Comparison of ENCODE assay signal across 9 cellular contexts in the genomic region with DNA sequence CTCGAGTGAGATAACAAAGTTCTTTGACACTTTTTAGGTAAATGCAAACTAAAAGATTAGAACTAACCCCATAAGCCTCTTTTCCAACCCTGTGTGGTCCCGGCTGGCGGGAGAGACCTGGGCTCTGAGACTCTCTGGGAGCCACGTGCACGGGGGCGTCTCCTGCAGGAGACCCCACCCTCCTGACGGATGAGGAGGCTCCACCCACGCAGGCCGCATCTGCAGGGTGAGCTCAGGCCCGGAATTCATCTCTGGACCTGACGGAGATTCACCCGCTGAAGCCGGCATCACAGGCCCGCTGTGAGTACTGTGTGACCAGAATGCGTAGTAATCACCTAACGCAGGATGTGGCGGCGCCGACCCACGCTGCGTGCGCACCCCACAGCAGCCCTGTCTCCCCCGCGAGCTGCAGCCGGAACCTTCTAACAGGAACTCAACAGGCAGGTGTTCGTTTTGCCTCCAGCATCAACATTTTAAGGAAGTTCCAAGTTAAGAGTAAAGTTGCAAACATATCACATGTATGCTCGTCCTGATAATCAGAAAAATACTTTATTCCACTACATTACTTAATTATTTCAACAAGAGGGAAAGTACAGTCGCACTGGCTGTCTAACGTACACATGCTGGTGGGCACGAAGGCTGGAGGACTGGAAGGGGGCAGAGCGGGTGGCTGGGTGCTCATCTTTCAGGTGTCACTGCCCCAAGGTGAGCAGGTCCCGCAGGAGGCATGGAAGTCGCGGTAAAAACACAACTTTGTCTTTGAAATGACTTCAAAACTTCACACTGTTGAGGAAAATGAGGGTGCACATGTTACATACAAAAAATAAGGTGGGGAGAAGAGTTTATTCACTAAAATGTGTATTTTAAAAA. TPM values are rescaled to one million over a fixed set of nuclear protein-coding genes. Genes with fewer than 3 reads are reported as not detected.
DNase-seq lines count a peak whose midpoint lies in the region; ATAC-seq and TF ChIP-seq lines count a peak whose summit lies in the region.
"Had no signal": no experiment of that assay in that cellular context is flagged by ENCODE, and none has a peak within 500 bp of the region (broad histone marks: within the 10 kb centered on the region; RNA-seq: fewer than 3 reads in every experiment).

No MANE protein-coding gene starts in this region.

- no peak overlapping the region for H3K27ac ChIP-seq in Karpas-422 (ENCODE audit: low read length)
- H3K27ac ChIP-seq in foreskin keratinocyte = no peak overlapping the region
- H3K27ac ChIP-seq: epithelial cell of prostate had no signal

- no peaks in the 10 kb centered on the region for H3K27me3 ChIP-seq in Karpas-422 (ENCODE audit: low read length)
- peaks cover 73% of the 10 kb centered on the region for H3K27me3 ChIP-seq in foreskin keratinocyte

- no peaks in the 10 kb centered on the region for H3K79me2 ChIP-seq in Karpas-422 (ENCODE audit: low read length)

- H3K4me3 ChIP-seq in Karpas-422 (ENCODE audit: low read length) = peak overlapping the region; percentile 50

- peak overlapping the region; percentile 62 for H2AFZ ChIP-seq in Karpas-422 (ENCODE audit: low read length)

- H4K20me1 ChIP-seq in Karpas-422 (ENCODE audit: insufficient read depth, low read depth, low read length) = no peaks in the 10 kb centered on the region

- peak; percentile 54 for DNase-seq in GM10266 (ENCODE audit: extremely low spot score)
- DNase-seq in Karpas-422 = peak; percentile 78
- DNase-seq in activated CD8-positive, alpha-beta memory T cell treated with anti-CD3 and anti-CD28 coated beads, Interleukin-2, amount 50 U/mL, for 1 hour (ENCODE audit: extremely low read depth) = peak; percentile 60
- DNase-seq in foreskin keratinocyte = no peak
- peak; percentile 60 to 63 for DNase-seq in stimulated activated CD4-positive, alpha-beta T cell treated with anti-CD3 and anti-CD28 coated beads, Interleukin-2, amount 100 ng/mL, for 48 hours
- DNase-seq in hippocampal formation (lab: John Stamatoyannopoulos, UW) = no peak
- DNase-seq in NCI-H774 (lab: John Stamatoyannopoulos, UW) = no peak
- no peak for DNase-seq in pons (ENCODE audit: low spot score)

- ATAC-seq in foreskin keratinocyte = peak; percentile 59

- H3K9ac ChIP-seq in Karpas-422 (ENCODE audit: low read length) = peak overlapping the region; percentile 50

- H3K9me2 ChIP-seq in Karpas-422 (replicated peaks; ENCODE audit: insufficient read depth, low read length) = no peaks in the 10 kb centered on the region

- no peak for TF ChIP-seq CTCF in GM10266 (IDR thresholded peaks at IDR 0.05; ENCODE audit: control insufficient read depth, insufficient read depth, low read depth, missing control alignments)
- no peak for TF ChIP-seq CTCF in foreskin keratinocyte (conservative IDR thresholded peaks at IDR 0.05)

- H3K36me3 ChIP-seq in Karpas-422 (ENCODE audit: insufficient read depth, low read length) = no peaks in the 10 kb centered on the region

- no peaks in the 10 kb centered on the region for H3K9me3 ChIP-seq in Karpas-422 (ENCODE audit: low read length)

- peaks cover 11% of the 10 kb centered on the region for H3K4me1 ChIP-seq in Karpas-422 (ENCODE audit: low read length)
- H3K4me1 ChIP-seq in foreskin keratinocyte = no peaks in the 10 kb centered on the region

- peak overlapping the region; percentile 56 for H3K4me2 ChIP-seq in Karpas-422 (ENCODE audit: low read depth, low read length, poor library complexity, severe bottlenecking)

RNA-seq across cellular contexts. Expression of a gene that starts 44.5 kb away (rescaled TPM):
- total RNA-seq in Karpas-422 (2014; rRNA removed; shearing (Covaris generic); ENCODE audit: low replicate concordance) = 0.76 TPM in 1 of 2 replicates, not detected in the other
- total RNA-seq in foreskin keratinocyte = 6.0 and 6.6 TPM in 2 replicates
- 5.0 and 5.5 TPM in 2 replicates for polyA plus RNA-seq in foreskin keratinocyte

RNA-seq across cellular contexts. Expression of a gene that starts 57.4 kb away (rescaled TPM):
- total RNA-seq in Karpas-422 (2014; rRNA removed; shearing (Covaris generic); ENCODE audit: low replicate concordance) = not detected in 2 replicates
- total RNA-seq in foreskin keratinocyte = 0.17 and 0.35 TPM in 2 replicates
- 0.28 and 0.37 TPM in 2 replicates for polyA plus RNA-seq in foreskin keratinocyte

Comparison
In these comparisons a context has a peak if more than half of its experiments do, and no peak if none do; other contexts are left out.
1. DNase-seq: peak in GM10266 (single experiment), Karpas-422 (single experiment), activated CD8-positive, alpha-beta memory T cell treated with anti-CD3 and anti-CD28 coated beads, Interleukin-2, amount 50 U/mL, for 1 hour (single experiment) and stimulated activated CD4-positive, alpha-beta T cell treated with anti-CD3 and anti-CD28 coated beads, Interleukin-2, amount 100 ng/mL, for 48 hours (2 of 2); none in foreskin keratinocyte (0 of 2), hippocampal formation (0 of 2), NCI-H774 (single experiment) and pons (single experiment).